Comparison of ENCODE assay signal across 34 cellular contexts in the genomic region with DNA sequence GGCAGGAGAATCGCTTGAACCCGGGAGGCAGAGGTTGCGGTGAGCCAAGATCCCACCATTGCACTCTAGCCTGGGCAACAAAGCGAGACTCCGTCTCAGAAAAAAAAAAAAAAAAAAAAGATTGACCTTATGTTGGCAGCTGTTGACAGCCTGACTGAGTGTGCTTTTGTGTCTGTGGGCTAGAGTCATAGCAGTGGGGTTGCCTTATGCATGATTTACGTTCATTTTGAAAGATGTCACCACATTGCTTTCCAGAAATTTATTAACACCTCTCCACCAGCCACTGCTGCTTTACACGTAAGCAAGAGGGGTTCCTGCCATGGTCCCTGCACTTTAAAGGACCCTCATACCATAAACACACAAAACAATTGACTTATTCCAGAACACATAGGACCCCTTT. TPM values are rescaled to one million over a fixed set of nuclear protein-coding genes. Genes with fewer than 3 reads are reported as not detected.
"Had no signal": no experiment of that assay in that cellular context is flagged by ENCODE, and none has a peak within 500 bp of the region (broad histone marks: within the 10 kb centered on the region; RNA-seq: fewer than 3 reads in every experiment).

No MANE protein-coding gene starts in this region.

- H3K4me1 Mint-ChIP-seq: activated B cell treated with CpG ODN at 0.5 μM for 24 hours; activated naive CD8-positive, alpha-beta T cell treated with anti-CD3 and anti-CD28 coated beads for 36 hours had no signal

- DNase-seq: activated B cell treated with CpG ODN at 0.5 μM for 24 hours; activated CD4-positive, alpha-beta memory T cell treated with anti-CD3 and anti-CD28 coated beads for 36 hours; activated CD4-positive, alpha-beta T cell treated with anti-CD3 and anti-CD28 coated beads for 48 hours; activated CD4-positive, alpha-beta T cell treated with anti-CD3 and anti-CD28 coated beads, Interleukin-2, amount 10 ng/mL, durations not matched to agents 7 days and 5 days; activated CD4-positive, CD25-positive, alpha-beta regulatory T cell treated with anti-CD3 and anti-CD28 coated beads, Interleukin-2, amount 50 U/mL, for 72 hours; activated CD8-positive, alpha-beta memory T cell treated with anti-CD3 and anti-CD28 coated beads, Interleukin-2, amount 50 U/mL, for 4 hours; activated CD8-positive, alpha-beta T cell treated with anti-CD3 and anti-CD28 coated beads for 36 hours; activated effector memory CD4-positive, alpha-beta T cell treated with anti-CD3 and anti-CD28 coated beads, Interleukin-2, amount 50 U/mL, for 16 hours; activated gamma-delta T cell treated with Interleukin-2 at 50 U/mL for 16 hours; activated naive CD4-positive, alpha-beta T cell; activated naive CD4-positive, alpha-beta T cell treated with anti-CD3 and anti-CD28 coated beads for 36 hours; activated naive CD4-positive, alpha-beta T cell treated with anti-CD3 and anti-CD28 coated beads, Interleukin-2, amount 50 U/mL, for 16 hours; activated naive CD8-positive, alpha-beta T cell treated with anti-CD3 and anti-CD28 coated beads for 36 hours; activated T-cell treated with anti-CD3 and anti-CD28 coated beads for 4 hours; activated T-cell treated with anti-CD3 and anti-CD28 coated beads, Interleukin-2, amount 50 U/mL, for 1 hour; activated T-cell treated with anti-CD3 and anti-CD28 coated beads, Interleukin-2, amount 50 U/mL, for 4 hours; adrenal gland; amniotic stem cell; aorta; body of pancreas; brain microvascular endothelial cell; central memory CD4-positive, alpha-beta T cell; T-helper 1 cell; T-helper 2 cell; T-helper 9 cell had no signal

- H3K27ac Mint-ChIP-seq: activated B cell treated with CpG ODN at 0.5 μM for 24 hours; activated CD4-positive, alpha-beta memory T cell treated with anti-CD3 and anti-CD28 coated beads for 36 hours; activated CD4-positive, alpha-beta T cell treated with anti-CD3 and anti-CD28 coated beads, Interleukin-2, amount 10 ng/mL, durations not matched to agents 7 days and 5 days; activated CD8-positive, alpha-beta T cell treated with anti-CD3 and anti-CD28 coated beads for 36 hours; activated naive CD4-positive, alpha-beta T cell treated with anti-CD3 and anti-CD28 coated beads for 36 hours; activated naive CD4-positive, alpha-beta T cell treated with anti-CD3 and anti-CD28 coated beads, Interleukin-2, amount 50 U/mL, for 72 hours; activated naive CD8-positive, alpha-beta T cell treated with anti-CD3 and anti-CD28 coated beads for 36 hours; activated T-helper 1 cell treated with anti-CD3 and anti-CD28 coated beads, Interleukin-12 subunit alpha, Interleukin-12 subunit beta, Interleukin-2, Interleukin-4 antibody, amounts not matched to agents 30 ng/mL and 10 ng/mL and 1 ng/mL, durations not matched to agents 14 hours and 24 hours and 36 hours; T-helper 1 cell treated with Interleukin-12 subunit alpha and Interleukin-12 subunit beta and Interleukin-4 antibody, amounts not matched to agents 30 μg/mL and 1 μg/mL, for 36 hours; T-helper 2 cell treated with Interferon-gamma antibody and Interleukin-4, amounts not matched to agents 5 μg/mL and 100 μg/mL, for 36 hours had no signal

- H3K9me3 Mint-ChIP-seq: activated B cell treated with CpG ODN at 0.5 μM for 24 hours; activated CD4-positive, alpha-beta memory T cell treated with anti-CD3 and anti-CD28 coated beads for 36 hours; activated CD4-positive, alpha-beta T cell treated with anti-CD3 and anti-CD28 coated beads, Interleukin-2, amount 10 ng/mL, durations not matched to agents 7 days and 5 days; activated CD8-positive, alpha-beta T cell treated with anti-CD3 and anti-CD28 coated beads for 36 hours; activated naive CD4-positive, alpha-beta T cell treated with anti-CD3 and anti-CD28 coated beads for 36 hours; activated naive CD4-positive, alpha-beta T cell treated with anti-CD3 and anti-CD28 coated beads, Interleukin-2, amount 50 U/mL, for 72 hours; activated naive CD8-positive, alpha-beta T cell treated with anti-CD3 and anti-CD28 coated beads for 36 hours; activated T-cell treated with anti-CD3 and anti-CD28 coated beads, Interleukin-2, amount 50 U/mL, for 4 hours; activated T-helper 1 cell treated with anti-CD3 and anti-CD28 coated beads, Interleukin-12 subunit alpha, Interleukin-12 subunit beta, Interleukin-2, Interleukin-4 antibody, amounts not matched to agents 30 ng/mL and 10 ng/mL and 1 ng/mL, durations not matched to agents 14 hours and 24 hours and 36 hours; T-helper 1 cell treated with Interleukin-12 subunit alpha and Interleukin-12 subunit beta and Interleukin-4 antibody, amounts not matched to agents 30 μg/mL and 1 μg/mL, for 36 hours; T-helper 2 cell treated with Interferon-gamma antibody and Interleukin-4, amounts not matched to agents 5 μg/mL and 100 μg/mL, for 36 hours had no signal

- ATAC-seq: activated CD8-positive, alpha-beta T cell treated with anti-CD3 and anti-CD28 coated beads for 36 hours; activated T-cell treated with anti-CD3 and anti-CD28 coated beads, Interleukin-2, amount 50 U/mL, for 4 hours; body of pancreas had no signal

- H3K36me3 Mint-ChIP-seq: activated naive CD4-positive, alpha-beta T cell treated with anti-CD3 and anti-CD28 coated beads, Interleukin-2, amount 50 U/mL, for 72 hours; activated naive CD8-positive, alpha-beta T cell treated with anti-CD3 and anti-CD28 coated beads for 36 hours had no signal

- H3K27me3 Mint-ChIP-seq: activated B cell treated with CpG ODN at 0.5 μM for 24 hours; activated CD4-positive, alpha-beta memory T cell treated with anti-CD3 and anti-CD28 coated beads for 36 hours; activated CD4-positive, alpha-beta T cell treated with anti-CD3 and anti-CD28 coated beads, Interleukin-2, amount 10 ng/mL, durations not matched to agents 7 days and 5 days; activated CD8-positive, alpha-beta T cell treated with anti-CD3 and anti-CD28 coated beads for 36 hours; activated naive CD8-positive, alpha-beta T cell treated with anti-CD3 and anti-CD28 coated beads for 36 hours had no signal

- H3K4me3 Mint-ChIP-seq: activated B cell treated with CpG ODN at 0.5 μM for 24 hours; activated CD4-positive, alpha-beta memory T cell treated with anti-CD3 and anti-CD28 coated beads for 36 hours; activated CD4-positive, alpha-beta T cell treated with anti-CD3 and anti-CD28 coated beads, Interleukin-2, amount 10 ng/mL, durations not matched to agents 7 days and 5 days; activated CD8-positive, alpha-beta T cell treated with anti-CD3 and anti-CD28 coated beads for 36 hours; activated naive CD4-positive, alpha-beta T cell treated with anti-CD3 and anti-CD28 coated beads for 36 hours; activated naive CD8-positive, alpha-beta T cell treated with anti-CD3 and anti-CD28 coated beads for 36 hours; activated T-cell treated with anti-CD3 and anti-CD28 coated beads, Interleukin-2, amount 50 U/mL, for 4 hours; activated T-helper 1 cell treated with anti-CD3 and anti-CD28 coated beads, Interleukin-12 subunit alpha, Interleukin-12 subunit beta, Interleukin-2, Interleukin-4 antibody, amounts not matched to agents 30 ng/mL and 10 ng/mL and 1 ng/mL, durations not matched to agents 14 hours and 24 hours and 36 hours; T-helper 1 cell treated with Interleukin-12 subunit alpha and Interleukin-12 subunit beta and Interleukin-4 antibody, amounts not matched to agents 30 μg/mL and 1 μg/mL, for 36 hours; T-helper 2 cell treated with Interferon-gamma antibody and Interleukin-4, amounts not matched to agents 5 μg/mL and 100 μg/mL, for 36 hours had no signal

RNA-seq across cellular contexts. Expression of gene SCGB1D4, which starts 59.4 kb away (rescaled TPM):
- total RNA-seq: activated B cell treated with CpG ODN at 0.5 μM for 24 hours; activated CD4-positive, alpha-beta memory T cell treated with anti-CD3 and anti-CD28 coated beads for 36 hours; activated CD4-positive, alpha-beta T cell treated with anti-CD3 and anti-CD28 coated beads, Interleukin-2, amount 10 ng/mL, durations not matched to agents 7 days and 5 days; activated CD8-positive, alpha-beta memory T cell treated with anti-CD3 and anti-CD28 coated beads for 36 hours; activated CD8-positive, alpha-beta T cell treated with anti-CD3 and anti-CD28 coated beads for 36 hours; activated naive CD4-positive, alpha-beta T cell treated with anti-CD3 and anti-CD28 coated beads for 36 hours; activated naive CD4-positive, alpha-beta T cell treated with anti-CD3 and anti-CD28 coated beads, Interleukin-2, amount 50 U/mL, for 72 hours; activated naive CD8-positive, alpha-beta T cell treated with anti-CD3 and anti-CD28 coated beads for 36 hours; activated T-cell treated with anti-CD3 and anti-CD28 coated beads, Interleukin-2, amount 50 U/mL, for 4 hours; activated T-helper 1 cell treated with anti-CD3 and anti-CD28 coated beads, Interleukin-12 subunit alpha, Interleukin-12 subunit beta, Interleukin-2, Interleukin-4 antibody, amounts not matched to agents 30 ng/mL and 10 ng/mL and 1 ng/mL, durations not matched to agents 14 hours and 24 hours and 36 hours; adrenal gland; aorta; astrocyte; body of pancreas; breast epithelium; cardiac septum; cerebellum had no signal
